8 cellular contexts compared by ENCODE assay signal in genomic region chr14:77459072-77459723, GRCh38. TPM values are rescaled to one million over a fixed set of nuclear protein-coding genes. Genes with fewer than 3 reads are reported as not detected.
DNase-seq lines count a peak whose midpoint lies in the region; ATAC-seq and TF ChIP-seq lines count a peak whose summit lies in the region.

No MANE protein-coding gene starts in this region.

- TF ChIP-seq EP300 in gastroesophageal sphincter (IDR thresholded peaks at IDR 0.05) (no peak), ovary (IDR thresholded peaks at IDR 0.05) (no peak)

- no peaks in the 10 kb centered on the region for H3K27me3 Mint-ChIP-seq in CD8-positive, alpha-beta memory T cell
- no peaks in the 10 kb centered on the region for H3K27me3 Mint-ChIP-seq in type B pancreatic cell

- no peak for TF ChIP-seq POLR2A in Peyer's patch (IDR thresholded peaks at IDR 0.05)
- TF ChIP-seq POLR2A in gastroesophageal sphincter (IDR thresholded peaks at IDR 0.05): no peak
- TF ChIP-seq POLR2A in ovary (IDR thresholded peaks at IDR 0.05): no peak

- peaks cover 0 to 61% (median 20%) of the 10 kb centered on the region in 3 donors for H3K36me3 Mint-ChIP-seq in CD8-positive, alpha-beta memory T cell
- H3K36me3 Mint-ChIP-seq in type B pancreatic cell: peaks cover 35% of the 10 kb centered on the region

- H3K36me3 ChIP-seq in CD8-positive, alpha-beta memory T cell (ENCODE audit: insufficient read depth, low read length): peaks cover 40% of the 10 kb centered on the region
- H3K36me3 ChIP-seq in Peyer's patch: peaks cover 0 to 46% (median 0%) of the 10 kb centered on the region in 3 donors
- H3K36me3 ChIP-seq in gastroesophageal sphincter: peaks cover 4 to 46% of the 10 kb centered on the region in 2 donors
- H3K36me3 ChIP-seq in ovary: no peaks in the 10 kb centered on the region

- ATAC-seq in gastroesophageal sphincter (no peak), HG03469 (IDR thresholded peaks at IDR 0.05; ENCODE audit: unreplicated experiment) (no peak)

- H3K4me1 Mint-ChIP-seq in CD8-positive, alpha-beta memory T cell: peaks cover 31 to 59% (median 40%) of the 10 kb centered on the region in 3 donors
- H3K4me1 Mint-ChIP-seq in type B pancreatic cell (ENCODE audit: unreplicated experiment): peaks cover 14% of the 10 kb centered on the region

- TF ChIP-seq CTCF in Peyer's patch (IDR thresholded peaks at IDR 0.05): peak in 5 of 6 experiments; percentile 46 to 58 (median 54)
- peak in 3 of 4 experiments; percentile 37 to 62 (median 43) for TF ChIP-seq CTCF in gastroesophageal sphincter (IDR thresholded peaks at IDR 0.05)
- no peak for TF ChIP-seq CTCF in ovary (IDR thresholded peaks at IDR 0.05)
- peak; percentile 76 for TF ChIP-seq CTCF in type B pancreatic cell (conservative IDR thresholded peaks at IDR 0.05)

- H3K4me3 ChIP-seq in CD8-positive, alpha-beta memory T cell (ENCODE audit: low read length): peak overlapping the region; percentile 100
- H3K4me3 ChIP-seq in Peyer's patch: peak overlapping the region; percentile 74 to 98 (median 86)
- H3K4me3 ChIP-seq in gastroesophageal sphincter: peak overlapping the region; percentile 53 to 74
- H3K4me3 ChIP-seq in ovary: peak overlapping the region; percentile 82

- peak overlapping the region; percentile 43 to 100 (median 95) for H3K27ac Mint-ChIP-seq in CD8-positive, alpha-beta memory T cell
- H3K27ac Mint-ChIP-seq in type B pancreatic cell: peak overlapping the region; percentile 100

- H3K27me3 ChIP-seq in CD8-positive, alpha-beta memory T cell (ENCODE audit: insufficient read depth, low read length, poor library complexity, severe bottlenecking): no peaks in the 10 kb centered on the region
- H3K27me3 ChIP-seq in Peyer's patch (no peaks in the 10 kb centered on the region), gastroesophageal sphincter (no peaks in the 10 kb centered on the region), ovary (no peaks in the 10 kb centered on the region)

- WGBS in gastroesophageal sphincter (ENCODE audit: low coverage in 1 of 2), 2 donors: 16 to 20% methylated on average over 12 to 13 of the region's 13 CpGs
- 21 to 27% (median 23%) methylated on average over 13 of the region's 13 CpGs for WGBS in ovary, 3 donors

- H3K9me3 ChIP-seq in CD8-positive, alpha-beta memory T cell (ENCODE audit: low read length): no peaks in the 10 kb centered on the region
- H3K9me3 ChIP-seq in Peyer's patch: no peaks in the 10 kb centered on the region
- H3K9me3 ChIP-seq in gastroesophageal sphincter: no peaks in the 10 kb centered on the region
- H3K9me3 ChIP-seq in ovary: no peaks in the 10 kb centered on the region

- intact Hi-C loops in ovary (cut with DNase I): loop anchor here in 2 of 4 donors (5.0 to 10.0 kb wide), 3 partner anchors 96 to 137 kb away; partner anchors contain the start of genes GSTZ1 (in 2 of the 2) and POMT2 (in 2 of the 2)

- H3K4me1 ChIP-seq in CD8-positive, alpha-beta memory T cell (ENCODE audit: insufficient read depth, low read length): peaks cover 26% of the 10 kb centered on the region
- H3K4me1 ChIP-seq in Peyer's patch (peaks cover 0 to 14% (median 8%) of the 10 kb centered on the region in 4 donors), gastroesophageal sphincter (peaks cover 0 to 57% (median 8%) of the 10 kb centered on the region in 3 donors), ovary (ENCODE audit: insufficient read depth) (no peaks in the 10 kb centered on the region)

- DNase-seq in CD8-positive, alpha-beta memory T cell: peak; percentile 38 to 64 (median 42)
- DNase-seq in HUDEP-2 (lab: John Stamatoyannopoulos, UW; ENCODE audit: unreplicated experiment in 76 of 76) (peak in 68 of 76 experiments; percentile 7 to 83 (median 46)), Peyer's patch (peak in 2 of 3 donors; percentile 78 to 82), ovary (peak in 3 of 5 donors; percentile 37 to 48 (median 48)), type B pancreatic cell (ENCODE audit: extremely low spot score, unreplicated experiment) (no peak)
- DNase-seq in activated effector memory CD4-positive, alpha-beta T cell treated with Interleukin-2 at 50 U/mL for 16 hours: peak; percentile 24

- peak overlapping the region; percentile 90 for H3K27ac ChIP-seq in CD8-positive, alpha-beta memory T cell (ENCODE audit: low read depth, low read length)
- no peak overlapping the region for H3K27ac ChIP-seq in Peyer's patch
- H3K27ac ChIP-seq in gastroesophageal sphincter: peak overlapping the region in 2 of 4 donors; percentile 92 to 93
- H3K27ac ChIP-seq in ovary: no peak overlapping the region

- POLR2A ChIA-PET in CD8-positive, alpha-beta memory T cell (lab: Charles Lee): interaction anchor here (0.5 to 2.4 kb wide), 4 partner anchors 106 to 301 kb away, joined by 3 to 12 read pairs (median 4); partner anchors contain the start of genes GSTZ1, POMT2 and SNW1

- CTCF ChIA-PET in CD8-positive, alpha-beta memory T cell (lab: Charles Lee): interaction anchor here (0.6 to 2.3 kb wide), 7 partner anchors 13 to 299 kb away, joined by 3 to 9 read pairs (median 4); partner anchors contain the start of genes GSTZ1 and POMT2

- peak overlapping the region; percentile 98 to 100 (median 100) for H3K4me3 Mint-ChIP-seq in CD8-positive, alpha-beta memory T cell
- H3K4me3 Mint-ChIP-seq in type B pancreatic cell: peak overlapping the region; percentile 100

- no peaks in the 10 kb centered on the region for H3K9me3 Mint-ChIP-seq in CD8-positive, alpha-beta memory T cell
- no peaks in the 10 kb centered on the region for H3K9me3 Mint-ChIP-seq in type B pancreatic cell

RNA-seq across cellular contexts. Expression of gene AHSA1, which starts 1.3 kb away (rescaled TPM):
- total RNA-seq in CD8-positive, alpha-beta memory T cell: 100 to 1,000 TPM; 307 to 324 TPM
- polyA plus RNA-seq in CD8-positive, alpha-beta memory T cell: 134 TPM
- 100 to 1,000 TPM in 1 of 4 donors, 10 to 100 TPM in 3; 56.6 to 129 (median 80.9) TPM for total RNA-seq in Peyer's patch
- total RNA-seq in gastroesophageal sphincter: 100 to 1,000 TPM; 115 to 166 (median 129) TPM
- 100 to 1,000 TPM in 3 of 7 donors, 10 to 100 TPM in 4; 57.3 to 127 (median 96.6) TPM for total RNA-seq in ovary
- polyA plus RNA-seq in ovary: 100 to 1,000 TPM in 1 of 2 donors, 10 to 100 TPM in 1; 77.4 to 205 TPM
- 202 and 204 TPM in 2 replicates for total RNA-seq in type B pancreatic cell (ENCODE audit: low replicate concordance)

RNA-seq across cellular contexts. Expression of gene VIPAS39, which starts 1.8 kb away (rescaled TPM):
- 10 to 100 TPM; 18.7 to 19.6 TPM for total RNA-seq in CD8-positive, alpha-beta memory T cell
- 9.8 TPM for polyA plus RNA-seq in CD8-positive, alpha-beta memory T cell
- total RNA-seq in Peyer's patch (10 to 100 TPM; 19.0 to 55.3 (median 25.3) TPM), gastroesophageal sphincter (10 to 100 TPM; 18.6 to 31.8 (median 21.5) TPM), ovary (10 to 100 TPM; 10.7 to 18.0 (median 15.1) TPM), type B pancreatic cell (ENCODE audit: low replicate concordance) (24.0 and 25.0 TPM in 2 replicates)
- 10 to 100 TPM; 18.1 to 47.0 TPM for polyA plus RNA-seq in ovary

RNA-seq across cellular contexts. Expression of gene NOXRED1, which starts 35.9 kb away (rescaled TPM):
- total RNA-seq in CD8-positive, alpha-beta memory T cell: under 1 TPM; 0.40 to 0.42 TPM
- polyA plus RNA-seq in CD8-positive, alpha-beta memory T cell: not detected
- total RNA-seq in Peyer's patch (1 to 10 TPM in 2 of 4 donors, not detected in 2; 1.2 to 2.8 TPM), gastroesophageal sphincter (not detected), ovary (1 to 10 TPM in 1 of 7 donors, under 1 TPM in 5, not detected in 1; 0.33 to 1.1 (median 0.51) TPM), type B pancreatic cell (ENCODE audit: low replicate concordance) (0.46 and 0.57 TPM in 2 replicates)
- polyA plus RNA-seq in ovary: under 1 TPM; 0.23 to 0.42 TPM

RNA-seq across cellular contexts. Expression of gene ISM2, which starts 39.4 kb away (rescaled TPM):
- not detected for total RNA-seq in CD8-positive, alpha-beta memory T cell
- not detected for polyA plus RNA-seq in CD8-positive, alpha-beta memory T cell
- total RNA-seq in Peyer's patch (not detected), gastroesophageal sphincter (under 1 TPM in 1 of 4 donors, not detected in 3; 0.31 TPM), ovary (1 to 10 TPM in 1 of 7 donors, under 1 TPM in 2, not detected in 4; 0.20 to 1.0 (median 0.72) TPM), type B pancreatic cell (ENCODE audit: low replicate concordance) (0.46 and 1.2 TPM in 2 replicates)
- polyA plus RNA-seq in ovary: under 1 TPM; 0.05 to 0.13 TPM

Comparison
In these comparisons a context has a peak if more than half of its experiments do, and no peak if none do; other contexts are left out.
1. CTCF ChIP-seq: peak in Peyer's patch (5 of 6), gastroesophageal sphincter (3 of 4) and type B pancreatic cell (single experiment); none in ovary (0 of 3).
2. Peak in every context shown above with its lines, with median percentiles within 50 percentile points of each other: H3K4me3 ChIP-seq.